ENCODE assay signal across 8 cellular contexts in genomic region chr22:36237462-36238347, GRCh38. TPM values are rescaled to one million over a fixed set of nuclear protein-coding genes. Genes with fewer than 3 reads are reported as not detected.
A peak's percentile ranks its signal among the peaks of the same experiment; 100 is the strongest.
DNase-seq lines count a peak whose midpoint lies in the region; ATAC-seq and TF ChIP-seq lines count a peak whose summit lies in the region.

No MANE protein-coding gene starts in this region.

- no peaks in the 10 kb centered on the region for H3K36me3 ChIP-seq in colonic mucosa
- H3K36me3 ChIP-seq in naive thymus-derived CD4-positive, alpha-beta T cell (ENCODE audit: control insufficient read depth in 2 of 3, insufficient read depth in 3 of 3, low read length in 3 of 3): peaks cover 0 to 40% (median 10%) of the 10 kb centered on the region in 3 experiments

- intact Hi-C loops in colonic mucosa (cut with DNase I): loop anchor here (5.0 kb wide), 1 partner anchor 50 kb away; no protein-coding TSS in a partner anchor
- intact Hi-C loops in naive thymus-derived CD4-positive, alpha-beta T cell (cut with micrococcal nuclease): loop anchor here (2.0 to 5.0 kb wide), 5 partner anchors 41 to 245 kb away; partner anchors contain the start of gene APOL3 (in 1 of the 2)

- peaks cover 45 to 66% (median 58%) of the 10 kb centered on the region in 7 donors for H3K4me1 Mint-ChIP-seq in naive thymus-derived CD4-positive, alpha-beta T cell

- TF ChIP-seq POLR2A in NB4 (IDR thresholded peaks at IDR 0.05; ENCODE audit: extremely low read depth, insufficient read length): no peak

- H3K4me3 Mint-ChIP-seq in naive thymus-derived CD4-positive, alpha-beta T cell: peak overlapping the region; percentile 93 to 99 (median 99)

- peaks cover 19 to 64% (median 40%) of the 10 kb centered on the region in 5 donors for H3K36me3 Mint-ChIP-seq in naive thymus-derived CD4-positive, alpha-beta T cell

- H3K9me3 Mint-ChIP-seq in naive thymus-derived CD4-positive, alpha-beta T cell: peaks cover 0 to 10% (median 3%) of the 10 kb centered on the region in 11 donors

- CTCF ChIA-PET in naive thymus-derived CD4-positive, alpha-beta T cell (lab: Charles Lee): interaction anchor here (0.6 to 1.8 kb wide), 4 partner anchors 16 to 290 kb away, joined by 3 to 11 read pairs (median 3); partner anchors contain the start of gene APOL1

- H3K27ac Mint-ChIP-seq in naive thymus-derived CD4-positive, alpha-beta T cell: peak overlapping the region; percentile 94 to 98 (median 97)

- POLR2A ChIA-PET in naive thymus-derived CD4-positive, alpha-beta T cell (lab: Charles Lee): interaction anchor here (0.8 to 4.0 kb wide), 3 partner anchors 10 to 97 kb away, joined by 3 to 24 read pairs (median 5); partner anchors contain the start of gene APOL1

- no peaks in the 10 kb centered on the region for H3K27me3 ChIP-seq in colonic mucosa
- no peaks in the 10 kb centered on the region for H3K27me3 ChIP-seq in naive thymus-derived CD4-positive, alpha-beta T cell (ENCODE audit: control insufficient read depth in 2 of 2, insufficient read depth in 2 of 2, low read length in 2 of 2)

- peaks cover 18% of the 10 kb centered on the region for H3K4me1 ChIP-seq in colonic mucosa
- peaks cover 23 to 33% of the 10 kb centered on the region in 2 donors for H3K4me1 ChIP-seq in naive thymus-derived CD4-positive, alpha-beta T cell (ENCODE audit: control insufficient read depth in 2 of 2, insufficient read depth in 2 of 2, low read length in 2 of 2)

- peak overlapping the region; percentile 93 for H3K27ac ChIP-seq in colonic mucosa
- H3K27ac ChIP-seq in naive thymus-derived CD4-positive, alpha-beta T cell (ENCODE audit: low read depth, low read length): peak overlapping the region; percentile 76

- DNase-seq in COLO668 (lab: John Stamatoyannopoulos, UW; ENCODE audit: unreplicated experiment): peak; percentile 15
- DNase-seq in NB4 (ENCODE audit: low read depth): no peak
- no peak for DNase-seq in colonic mucosa
- peak in 3 of 9 donors; percentile 3 to 17 (median 11) for DNase-seq in naive thymus-derived CD4-positive, alpha-beta T cell
- no peak for DNase-seq in NCI-H1436 (lab: John Stamatoyannopoulos, UW)
- DNase-seq in UCSD-AML1 (lab: John Stamatoyannopoulos, UW; ENCODE audit: unreplicated experiment): no peak

- TF ChIP-seq CTCF in NB4 (IDR thresholded peaks at IDR 0.05; ENCODE audit: low read depth, low read length): no peak
- TF ChIP-seq CTCF in colonic mucosa (IDR thresholded peaks at IDR 0.05): no peak

- H3K9ac ChIP-seq in colonic mucosa (ENCODE audit: low read depth in 2 of 2, low read length in 2 of 2): peak overlapping the region; percentile 70 to 98

- no peak for ATAC-seq in naive thymus-derived CD4-positive, alpha-beta T cell
- ATAC-seq in GM18861 (IDR thresholded peaks at IDR 0.05; ENCODE audit: unreplicated experiment) (no peak), HG03097 (IDR thresholded peaks at IDR 0.05; ENCODE audit: low FRiP score, unreplicated experiment) (no peak)

- H3K4me3 ChIP-seq in NB4 (ENCODE audit: low read depth, low read length): peak overlapping the region; percentile 90
- H3K4me3 ChIP-seq in colonic mucosa: peak overlapping the region; percentile 61
- peak overlapping the region; percentile 94 for H3K4me3 ChIP-seq in naive thymus-derived CD4-positive, alpha-beta T cell (ENCODE audit: low read length)

- no peaks in the 10 kb centered on the region for H3K9me3 ChIP-seq in colonic mucosa
- no peaks in the 10 kb centered on the region for H3K9me3 ChIP-seq in naive thymus-derived CD4-positive, alpha-beta T cell (ENCODE audit: control insufficient read depth in 2 of 3, low read length in 3 of 3)

- H3K27me3 Mint-ChIP-seq in naive thymus-derived CD4-positive, alpha-beta T cell: peaks cover 0 to under 1% (median 0%) of the 10 kb centered on the region in 5 donors

RNA-seq across cellular contexts. Expression of gene APOL2, which starts 1.6 kb away (rescaled TPM):
- total RNA-seq in colonic mucosa: 10 to 100 TPM; 27.5 to 29.4 TPM
- 100 to 1,000 TPM in 1 of 5 experiments, 10 to 100 TPM in 4; 30.1 to 133 (median 66.9) TPM for total RNA-seq in naive thymus-derived CD4-positive, alpha-beta T cell
- polyA plus RNA-seq in naive thymus-derived CD4-positive, alpha-beta T cell: 10 to 100 TPM; 13.4 to 14.9 TPM

RNA-seq across cellular contexts. Expression of gene APOL1, which starts 15.2 kb away (rescaled TPM):
- total RNA-seq in colonic mucosa: 10 to 100 TPM; 14.7 to 34.6 TPM
- 10 to 100 TPM in 4 of 5 experiments, 1 to 10 TPM in 1; 8.6 to 91.1 (median 18.4) TPM for total RNA-seq in naive thymus-derived CD4-positive, alpha-beta T cell
- 10 to 100 TPM in 1 of 2 donors, 1 to 10 TPM in 1; 6.2 to 14.9 TPM for polyA plus RNA-seq in naive thymus-derived CD4-positive, alpha-beta T cell

RNA-seq across cellular contexts. Expression of gene APOL4, which starts 36.1 kb away (rescaled TPM):
- total RNA-seq in colonic mucosa: 1 to 10 TPM; 1.9 to 2.3 TPM
- 1 to 10 TPM in 1 of 5 experiments, not detected in 4; 1.2 TPM for total RNA-seq in naive thymus-derived CD4-positive, alpha-beta T cell
- polyA plus RNA-seq in naive thymus-derived CD4-positive, alpha-beta T cell: not detected
